11 cellular contexts compared by ENCODE assay signal in the genomic region with DNA sequence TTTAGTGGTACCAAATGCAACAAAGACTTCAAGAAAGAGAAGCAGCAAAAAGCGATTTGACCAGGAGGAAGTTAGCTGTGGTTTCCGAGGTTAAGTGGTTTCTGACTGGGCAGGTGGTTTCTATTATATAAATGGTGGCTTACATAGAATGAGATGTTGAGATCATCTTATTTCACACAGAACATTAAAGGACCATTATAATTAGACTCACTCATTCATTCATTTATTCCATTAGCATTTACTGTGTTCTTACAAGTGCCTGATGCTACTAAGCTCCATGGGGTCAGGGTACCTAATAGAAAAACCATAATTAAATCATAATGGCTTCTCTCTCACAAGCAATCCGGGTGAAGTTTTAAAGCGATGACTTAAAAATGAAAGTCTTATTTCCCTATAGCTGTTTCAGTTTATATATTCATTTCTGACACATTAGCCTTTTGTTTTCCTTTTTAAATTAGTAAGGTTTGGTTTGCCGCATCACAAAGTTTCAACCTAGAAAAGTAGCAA. TPM values are rescaled to one million over a fixed set of nuclear protein-coding genes. Genes with fewer than 3 reads are reported as not detected.
DNase-seq lines count a peak whose midpoint lies in the region; ATAC-seq, FAIRE-seq and TF ChIP-seq lines count a peak whose summit lies in the region.
"Had no signal": no experiment of that assay in that cellular context is flagged by ENCODE, and none has a peak within 500 bp of the region (broad histone marks: within the 10 kb centered on the region; RNA-seq: fewer than 3 reads in every experiment).

No MANE protein-coding gene starts in this region.

- H3K79me2 ChIP-seq in GM23338 (replicated peaks; ENCODE audit: insufficient read depth) = no peaks in the 10 kb centered on the region

- CTCF ChIA-PET in activated CD4-positive, alpha-beta memory T cell treated with anti-CD3 and anti-CD28 coated beads for 36 hours (lab: Charles Lee) = interaction anchor here (0.6 to 1.5 kb wide), 4 partner anchors 11 to 1109 kb away, joined by 3 to 5 read pairs (median 4); partner anchors contain the start of gene TSPAN6
- CTCF ChIA-PET in activated CD4-positive, alpha-beta memory T cell treated with anti-CD3 and anti-CD28 coated beads, Interleukin-2, amount 10 ng/mL, durations not matched to agents 7 days and 5 days (lab: Charles Lee) = no interaction called here

- no peaks in the 10 kb centered on the region for H3K9me2 ChIP-seq in GM23338 (ENCODE audit: insufficient read depth)

- POLR2A ChIA-PET in activated CD4-positive, alpha-beta memory T cell treated with anti-CD3 and anti-CD28 coated beads for 36 hours (lab: Charles Lee) = no interaction called here
- POLR2A ChIA-PET in activated CD4-positive, alpha-beta memory T cell treated with anti-CD3 and anti-CD28 coated beads, Interleukin-2, amount 10 ng/mL, durations not matched to agents 7 days and 5 days (lab: Charles Lee) = no interaction called here

- no peaks in the 10 kb centered on the region for H3K36me3 ChIP-seq in pancreas
- no peaks in the 10 kb centered on the region; the same call in 1 of the 2 replicates for H3K36me3 ChIP-seq in GM23338 (ENCODE audit: insufficient read depth)

- no peak overlapping the region for H3K27ac ChIP-seq in pancreas
- no peak overlapping the region for H3K27ac ChIP-seq in GM23338 (ENCODE audit: low read depth)

- peak; percentile 92 for FAIRE-seq in pancreas (lab: Jason Lieb, UNC)

- H3K4me2 ChIP-seq in GM23338 = no peak overlapping the region

- H3K9me3 Mint-ChIP-seq in activated CD4-positive, alpha-beta memory T cell treated with anti-CD3 and anti-CD28 coated beads for 36 hours = no peaks in the 10 kb centered on the region
- H3K9me3 Mint-ChIP-seq in activated CD4-positive, alpha-beta memory T cell treated with anti-CD3 and anti-CD28 coated beads, Interleukin-2, amount 10 ng/mL, durations not matched to agents 7 days and 5 days = no peaks in the 10 kb centered on the region
- H3K9me3 Mint-ChIP-seq in chondrocyte (ENCODE audit: low read depth) (no peaks in the 10 kb centered on the region), GM23338 (no peaks in the 10 kb centered on the region)

- no peaks in the 10 kb centered on the region for H3K9me3 ChIP-seq in pancreas

- DNase-seq in activated CD4-positive, alpha-beta memory T cell treated with anti-CD3 and anti-CD28 coated beads for 36 hours = peak; percentile 14
- DNase-seq in activated CD4-positive, alpha-beta memory T cell treated with anti-CD3 and anti-CD28 coated beads, Interleukin-2, amount 10 ng/mL, durations not matched to agents 7 days and 5 days = no peak
- DNase-seq in M059J (ENCODE audit: low read depth) = peak; percentile 10
- no peak for DNase-seq in pancreas
- DNase-seq in chondrocyte (ENCODE audit: low spot score) = no peak
- no peak for DNase-seq in GM23338 (ENCODE audit: low spot score)
- no peak for DNase-seq in mesenteric fat pad (ENCODE audit: low spot score)
- DNase-seq: dermis blood vessel endothelial cell had no signal

- H3K27ac Mint-ChIP-seq in activated CD4-positive, alpha-beta memory T cell treated with anti-CD3 and anti-CD28 coated beads for 36 hours = no peak overlapping the region
- no peak overlapping the region for H3K27ac Mint-ChIP-seq in activated CD4-positive, alpha-beta memory T cell treated with anti-CD3 and anti-CD28 coated beads, Interleukin-2, amount 10 ng/mL, durations not matched to agents 7 days and 5 days
- H3K27ac Mint-ChIP-seq in chondrocyte (ENCODE audit: unreplicated experiment) = no peak overlapping the region
- no peak overlapping the region for H3K27ac Mint-ChIP-seq in GM23338

- TF ChIP-seq CTCF in pancreas (IDR thresholded peaks at IDR 0.05) = no peak
- no peak for TF ChIP-seq CTCF in chondrocyte (IDR thresholded peaks at IDR 0.05)
- TF ChIP-seq CTCF in GM23338 (conservative IDR thresholded peaks at IDR 0.05; ENCODE audit: low read depth in 2 of 2) = no peak

- ATAC-seq in HG02678 (IDR thresholded peaks at IDR 0.05; ENCODE audit: unreplicated experiment) (peak; percentile 93), pancreas (no peak), GM23338 (no peak)

- intact Hi-C loops in activated CD4-positive, alpha-beta memory T cell treated with anti-CD3 and anti-CD28 coated beads for 36 hours (cut with micrococcal nuclease) = loop anchor here (1.0 kb wide), 1 partner anchor 11 kb away; no protein-coding TSS in a partner anchor
- intact Hi-C loops in pancreas (cut with DNase I) = no loop called here

- H3K4me1 Mint-ChIP-seq in activated CD4-positive, alpha-beta memory T cell treated with anti-CD3 and anti-CD28 coated beads for 36 hours (ENCODE audit: low read depth) = peaks cover 10% of the 10 kb centered on the region
- peaks cover 9% of the 10 kb centered on the region for H3K4me1 Mint-ChIP-seq in activated CD4-positive, alpha-beta memory T cell treated with anti-CD3 and anti-CD28 coated beads, Interleukin-2, amount 10 ng/mL, durations not matched to agents 7 days and 5 days
- no peaks in the 10 kb centered on the region for H3K4me1 Mint-ChIP-seq in chondrocyte (ENCODE audit: low read depth)
- no peaks in the 10 kb centered on the region for H3K4me1 Mint-ChIP-seq in GM23338

- WGBS in pancreas, 2 donors = 72 to 86% methylated on average over 5 of the region's 5 CpGs

- no peaks in the 10 kb centered on the region for H3K27me3 ChIP-seq in pancreas
- H3K27me3 ChIP-seq in GM23338 (ENCODE audit: insufficient read depth) = no peaks in the 10 kb centered on the region

- H3K27me3 Mint-ChIP-seq in activated CD4-positive, alpha-beta memory T cell treated with anti-CD3 and anti-CD28 coated beads for 36 hours = peaks cover 3% of the 10 kb centered on the region
- H3K27me3 Mint-ChIP-seq in activated CD4-positive, alpha-beta memory T cell treated with anti-CD3 and anti-CD28 coated beads, Interleukin-2, amount 10 ng/mL, durations not matched to agents 7 days and 5 days = peaks cover 14% of the 10 kb centered on the region
- H3K27me3 Mint-ChIP-seq in chondrocyte (ENCODE audit: low read depth) (no peaks in the 10 kb centered on the region), GM23338 (ENCODE audit: insufficient read depth, low read depth, poor library complexity) (no peaks in the 10 kb centered on the region)

- no peaks in the 10 kb centered on the region for H3F3A ChIP-seq in GM23338 (replicated peaks; ENCODE audit: low read depth)

- no peak overlapping the region for H3K4me3 Mint-ChIP-seq in activated CD4-positive, alpha-beta memory T cell treated with anti-CD3 and anti-CD28 coated beads for 36 hours
- H3K4me3 Mint-ChIP-seq in activated CD4-positive, alpha-beta memory T cell treated with anti-CD3 and anti-CD28 coated beads, Interleukin-2, amount 10 ng/mL, durations not matched to agents 7 days and 5 days = no peak overlapping the region
- no peak overlapping the region for H3K4me3 Mint-ChIP-seq in chondrocyte (ENCODE audit: unreplicated experiment)
- no peak overlapping the region for H3K4me3 Mint-ChIP-seq in GM23338

- no peak overlapping the region for H2AFZ ChIP-seq in GM23338

- H3K4me1 ChIP-seq in pancreas (no peaks in the 10 kb centered on the region), GM23338 (ENCODE audit: insufficient read depth) (no peaks in the 10 kb centered on the region)

- H3K4me3 ChIP-seq in pancreas (no peak overlapping the region), GM23338 (no peak overlapping the region)

- H4K20me1 ChIP-seq in GM23338 (replicated peaks; ENCODE audit: insufficient read depth) = no peaks in the 10 kb centered on the region; the same call in 1 of the 2 replicates

- no peaks in the 10 kb centered on the region for H3K36me3 Mint-ChIP-seq in activated CD4-positive, alpha-beta memory T cell treated with anti-CD3 and anti-CD28 coated beads for 36 hours
- no peaks in the 10 kb centered on the region for H3K36me3 Mint-ChIP-seq in activated CD4-positive, alpha-beta memory T cell treated with anti-CD3 and anti-CD28 coated beads, Interleukin-2, amount 10 ng/mL, durations not matched to agents 7 days and 5 days (ENCODE audit: low read depth)
- H3K36me3 Mint-ChIP-seq in chondrocyte (ENCODE audit: low read depth) (peaks cover 4% of the 10 kb centered on the region), GM23338 (ENCODE audit: low read depth) (peaks cover 28% of the 10 kb centered on the region)

TF ChIP-seq in GM23338, 12 proteins besides CTCF, POLR2A, EP300 and RAD21:
- TF ChIP-seq ZNF114 (CRISPR knock-in tag; IDR thresholded peaks at IDR 0.05) = no peak
- no peak for TF ChIP-seq EZH2phosphoT487 (IDR thresholded peaks at IDR 0.05; ENCODE audit: unreplicated experiment)
TF ChIP-seq in GM23338: peak in this region for 0.

RNA-seq across cellular contexts. Expression of gene TSPAN6, which starts 10.6 kb away (rescaled TPM):
- under 1 TPM in 1 of 2 experiments, not detected in 1; 0.19 TPM for total RNA-seq in activated CD4-positive, alpha-beta memory T cell treated with anti-CD3 and anti-CD28 coated beads for 36 hours
- not detected for total RNA-seq in activated CD4-positive, alpha-beta memory T cell treated with anti-CD3 and anti-CD28 coated beads, Interleukin-2, amount 10 ng/mL, durations not matched to agents 7 days and 5 days
- total RNA-seq in M059J (2014; rRNA removed; shearing (Covaris generic)) = 52.0 and 66.0 TPM in 2 replicates
- total RNA-seq in pancreas (10 to 100 TPM in 4 of 6 donors, 1 to 10 TPM in 2; 8.6 to 24.3 (median 12.1) TPM), chondrocyte (17.8 to 23.0 TPM (median 18.6 TPM) in 3 replicates), mesenteric fat pad (34.7 TPM)
- polyA plus RNA-seq in pancreas (10 to 100 TPM; 11.4 to 22.8 TPM), GM23338 (2016; fragmentation: Nextera tagmentation; extraction: Ambion mirVana) (67.5 and 75.3 TPM in 2 replicates)
- total RNA-seq in GM23338 (2014; rRNA removed; shearing (Covaris generic)) = 55.6 and 63.1 TPM in 2 replicates

RNA-seq across cellular contexts. Expression of gene SRPX2, which starts 18.0 kb away (rescaled TPM):
- total RNA-seq in activated CD4-positive, alpha-beta memory T cell treated with anti-CD3 and anti-CD28 coated beads for 36 hours = not detected
- not detected for total RNA-seq in activated CD4-positive, alpha-beta memory T cell treated with anti-CD3 and anti-CD28 coated beads, Interleukin-2, amount 10 ng/mL, durations not matched to agents 7 days and 5 days
- 58.5 and 81.9 TPM in 2 replicates for total RNA-seq in M059J (2014; rRNA removed; shearing (Covaris generic))
- total RNA-seq in pancreas (10 to 100 TPM in 1 of 6 donors, 1 to 10 TPM in 4, under 1 TPM in 1; 0.98 to 13.1 (median 3.6) TPM), chondrocyte (10.0 to 21.1 TPM (median 10.8 TPM) in 3 replicates), mesenteric fat pad (224 TPM)
- polyA plus RNA-seq in pancreas (1 to 10 TPM; 2.2 to 2.7 TPM), GM23338 (2016; fragmentation: Nextera tagmentation; extraction: Ambion mirVana) (not detected in 2 replicates)
- not detected in 2 replicates for total RNA-seq in GM23338 (2014; rRNA removed; shearing (Covaris generic))

RNA-seq across cellular contexts. Expression of gene TNMD, which starts 41.3 kb away (rescaled TPM):
- not detected for total RNA-seq in activated CD4-positive, alpha-beta memory T cell treated with anti-CD3 and anti-CD28 coated beads for 36 hours
- total RNA-seq in activated CD4-positive, alpha-beta memory T cell treated with anti-CD3 and anti-CD28 coated beads, Interleukin-2, amount 10 ng/mL, durations not matched to agents 7 days and 5 days = not detected
- total RNA-seq in M059J (2014; rRNA removed; shearing (Covaris generic)) = not detected in 2 replicates
- under 1 TPM in 1 of 6 donors, not detected in 5; 0.46 TPM for total RNA-seq in pancreas
- polyA plus RNA-seq in pancreas = under 1 TPM in 1 of 2 donors, not detected in 1; 0.61 TPM
- total RNA-seq in chondrocyte = 1.5 to 1.9 TPM in 2 of 3 replicates, not detected in the other
- total RNA-seq in GM23338 (2014; rRNA removed; shearing (Covaris generic)) = 4.4 and 4.6 TPM in 2 replicates
- 4.8 and 4.9 TPM in 2 replicates for polyA plus RNA-seq in GM23338 (2016; fragmentation: Nextera tagmentation; extraction: Ambion mirVana)
- 39.1 TPM for total RNA-seq in mesenteric fat pad
- total RNA-seq: dermis blood vessel endothelial cell, lung microvascular endothelial cell had no signal
- polyA plus RNA-seq: AG04450 had no signal

Comparison
In these comparisons a context has a peak if more than half of its experiments do, and no peak if none do; other contexts are left out.
1. DNase-seq: peak in activated CD4-positive, alpha-beta memory T cell treated with anti-CD3 and anti-CD28 coated beads for 36 hours (single experiment) and M059J (single experiment); none in activated CD4-positive, alpha-beta memory T cell treated with anti-CD3 and anti-CD28 coated beads, Interleukin-2, amount 10 ng/mL, durations not matched to agents 7 days and 5 days (single experiment), pancreas (0 of 6), chondrocyte (single experiment), GM23338 (single experiment) and mesenteric fat pad (single experiment).
2. RNA of gene TSPAN6, which starts 10.6 kb away (total RNA-seq): 52.0 to 66.0 TPM in M059J, 55.6 to 63.1 TPM in GM23338, 34.7 TPM in mesenteric fat pad (single experiment), 17.8 to 23.0 TPM in chondrocyte and 8.6 to 24.3 TPM in pancreas; 0.19 TPM in activated CD4-positive, alpha-beta memory T cell treated with anti-CD3 and anti-CD28 coated beads for 36 hours and not detected in activated CD4-positive, alpha-beta memory T cell treated with anti-CD3 and anti-CD28 coated beads, Interleukin-2, amount 10 ng/mL, durations not matched to agents 7 days and 5 days; every median in the first group is over 4 times any median in the second.